ENCODE assay signal across 1 cellular context in the genomic region with DNA sequence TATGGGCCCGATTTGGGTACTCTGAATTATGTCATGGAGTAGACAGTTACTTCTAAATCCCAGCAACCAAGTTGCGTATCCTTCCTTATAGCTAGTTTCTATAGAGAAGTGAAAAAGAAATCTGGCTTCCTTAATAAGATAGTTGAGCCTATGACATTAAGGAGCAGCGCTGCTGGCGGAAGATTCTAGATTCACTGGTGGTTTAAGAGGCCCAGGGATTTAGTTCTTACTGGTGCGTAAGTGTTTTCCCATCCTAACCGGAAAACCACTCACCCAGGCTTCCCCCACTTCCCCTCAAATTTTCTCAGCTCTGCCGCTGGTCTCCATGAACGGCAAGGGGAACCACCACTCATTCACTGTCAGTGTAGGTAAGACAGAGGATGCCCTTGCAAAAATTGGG.
TF ChIP-seq lines count a peak whose summit lies in the region.

No MANE protein-coding gene starts in this region.

TF ChIP-seq in HepG2, 621 proteins besides CTCF, POLR2A, EP300 and RAD21 (continued from another document):
- TF ChIP-seq, protein P1, sequence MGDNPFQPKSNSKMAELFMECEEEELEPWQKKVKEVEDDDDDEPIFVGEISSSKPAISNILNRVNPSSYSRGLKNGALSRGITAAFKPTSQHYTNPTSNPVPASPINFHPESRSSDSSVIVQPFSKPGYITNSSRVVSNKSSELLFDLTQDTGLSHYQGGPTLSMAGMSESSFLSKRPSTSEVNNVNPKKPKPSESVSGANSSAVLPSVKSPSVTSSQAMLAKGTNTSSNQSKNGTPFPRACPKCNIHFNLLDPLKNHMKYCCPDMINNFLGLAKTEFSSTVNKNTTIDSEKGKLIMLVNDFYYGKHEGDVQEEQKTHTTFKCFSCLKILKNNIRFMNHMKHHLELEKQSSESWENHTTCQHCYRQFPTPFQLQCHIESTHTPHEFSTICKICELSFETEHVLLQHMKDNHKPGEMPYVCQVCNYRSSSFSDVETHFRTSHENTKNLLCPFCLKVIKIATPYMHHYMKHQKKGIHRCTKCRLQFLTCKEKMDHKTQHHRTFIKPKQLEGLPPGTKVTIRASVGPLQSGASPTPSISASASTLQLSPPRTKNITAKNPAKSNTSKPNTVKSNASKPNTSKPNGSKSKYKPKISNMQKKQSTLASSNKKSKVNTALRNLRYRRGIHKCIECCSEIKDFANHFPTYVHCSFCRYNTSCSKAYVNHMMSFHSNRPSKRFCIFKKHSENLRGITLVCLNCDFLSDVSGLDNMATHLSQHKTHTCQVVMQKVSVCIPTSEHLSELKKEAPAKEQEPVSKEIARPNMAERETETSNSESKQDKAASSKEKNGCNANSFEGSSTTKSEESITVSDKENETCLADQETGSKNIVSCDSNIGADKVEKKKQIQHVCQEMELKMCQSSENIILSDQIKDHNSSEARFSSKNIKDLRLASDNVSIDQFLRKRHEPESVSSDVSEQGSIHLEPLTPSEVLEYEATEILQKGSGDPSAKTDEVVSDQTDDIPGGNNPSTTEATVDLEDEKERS (CRISPR knock-in tag; IDR thresholded peaks at IDR 0.05): 0 out of 2 replicates have a peak, but pooled peaks have one; percentile 17
- 0 out of 2 replicates have a peak, but pooled peaks have one; percentile 34 for TF ChIP-seq ZNF839 (CRISPR knock-in tag; IDR thresholded peaks at IDR 0.05; ENCODE audit: borderline replicate concordance)
- TF ChIP-seq, protein P2, sequence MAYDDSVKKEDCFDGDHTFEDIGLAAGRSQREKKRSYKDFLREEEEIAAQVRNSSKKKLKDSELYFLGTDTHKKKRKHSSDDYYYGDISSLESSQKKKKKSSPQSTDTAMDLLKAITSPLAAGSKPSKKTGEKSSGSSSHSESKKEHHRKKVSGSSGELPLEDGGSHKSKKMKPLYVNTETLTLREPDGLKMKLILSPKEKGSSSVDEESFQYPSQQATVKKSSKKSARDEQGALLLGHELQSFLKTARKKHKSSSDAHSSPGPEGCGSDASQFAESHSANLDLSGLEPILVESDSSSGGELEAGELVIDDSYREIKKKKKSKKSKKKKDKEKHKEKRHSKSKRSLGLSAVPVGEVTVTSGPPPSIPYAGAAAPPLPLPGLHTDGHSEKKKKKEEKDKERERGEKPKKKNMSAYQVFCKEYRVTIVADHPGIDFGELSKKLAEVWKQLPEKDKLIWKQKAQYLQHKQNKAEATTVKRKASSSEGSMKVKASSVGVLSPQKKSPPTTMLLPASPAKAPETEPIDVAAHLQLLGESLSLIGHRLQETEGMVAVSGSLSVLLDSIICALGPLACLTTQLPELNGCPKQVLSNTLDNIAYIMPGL (CRISPR knock-in tag; IDR thresholded peaks at IDR 0.05; ENCODE audit: borderline replicate concordance in 1 of 2, low read depth in 1 of 2): 0 out of 4 replicates have a peak, but pooled peaks of 1 of the 2 experiments have one; percentile 25
- TF ChIP-seq, protein P3, sequence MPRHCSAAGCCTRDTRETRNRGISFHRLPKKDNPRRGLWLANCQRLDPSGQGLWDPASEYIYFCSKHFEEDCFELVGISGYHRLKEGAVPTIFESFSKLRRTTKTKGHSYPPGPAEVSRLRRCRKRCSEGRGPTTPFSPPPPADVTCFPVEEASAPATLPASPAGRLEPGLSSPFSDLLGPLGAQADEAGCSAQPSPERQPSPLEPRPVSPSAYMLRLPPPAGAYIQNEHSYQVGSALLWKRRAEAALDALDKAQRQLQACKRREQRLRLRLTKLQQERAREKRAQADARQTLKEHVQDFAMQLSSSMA (CRISPR knock-in tag; IDR thresholded peaks at IDR 0.05): 0 out of 2 replicates have a peak, but pooled peaks have one; percentile 52
- no peak for TF ChIP-seq EHMT2 (IDR thresholded peaks at IDR 0.05; ENCODE audit: borderline replicate concordance, low read depth, low read length)
- no peak for TF ChIP-seq ZNF329 (CRISPR knock-in tag; IDR thresholded peaks at IDR 0.05; ENCODE audit: low read depth)
